ENCODE assay signal across 15 cellular contexts in the genomic region with DNA sequence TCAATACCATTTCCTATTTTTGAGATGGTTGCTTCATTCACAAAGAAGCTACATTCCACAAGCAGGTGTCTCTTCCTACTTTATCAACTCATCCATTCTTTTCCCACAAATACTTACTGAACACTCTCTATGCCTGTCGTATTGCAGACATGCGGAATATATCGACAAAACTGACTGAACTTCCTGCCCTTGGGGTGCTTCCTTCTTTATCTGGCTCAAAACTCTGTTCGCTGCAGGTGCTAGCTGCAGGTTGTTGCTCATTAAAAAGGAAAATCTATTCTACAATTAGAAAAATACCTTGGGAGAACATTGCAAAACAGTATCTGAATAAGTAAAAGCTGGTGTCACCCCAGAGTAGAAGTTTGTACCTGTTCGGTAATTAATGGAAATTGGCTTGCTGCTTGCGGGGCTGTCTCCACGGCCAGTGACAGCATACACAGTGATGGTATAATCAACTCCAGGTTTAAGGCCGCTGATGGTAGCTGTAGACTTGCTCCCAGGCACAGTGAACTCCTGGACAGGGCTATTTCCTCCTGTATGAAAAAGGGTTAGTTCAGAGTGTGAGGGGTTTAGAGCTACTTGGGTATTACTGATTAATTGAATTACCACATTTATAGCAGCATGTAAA. TPM values are rescaled to one million over a fixed set of nuclear protein-coding genes. Genes with fewer than 3 reads are reported as not detected.
DNase-seq lines count a peak whose midpoint lies in the region; ATAC-seq and TF ChIP-seq lines count a peak whose summit lies in the region.
"Had no signal": no experiment of that assay in that cellular context is flagged by ENCODE, and none has a peak within 500 bp of the region (broad histone marks: within the 10 kb centered on the region; RNA-seq: fewer than 3 reads in every experiment).

No MANE protein-coding gene starts in this region.

- peak overlapping the region; percentile 46 for H3K9ac ChIP-seq in GM23248

- H3K36me3 ChIP-seq in A673 (ENCODE audit: insufficient read depth, low read length, poor library complexity, severe bottlenecking), result peaks cover 96% of the 10 kb centered on the region
- H3K36me3 ChIP-seq in GM23248 (ENCODE audit: low read depth), result peaks cover 91% of the 10 kb centered on the region
- H3K36me3 ChIP-seq in brain microvascular endothelial cell (replicated peaks), result peaks cover 98% of the 10 kb centered on the region
- H3K36me3 ChIP-seq in osteoblast (ENCODE audit: insufficient read depth, low read length), result peaks cover 94% of the 10 kb centered on the region
- peaks cover 0 to 100% (median 79%) of the 10 kb centered on the region in 9 donors for H3K36me3 ChIP-seq in heart left ventricle

- BruUV-seq in A673 (replicated peaks; lab: Mats Ljungman, UMichigan), result no TSS peak

- POLR2A ChIA-PET in A673 (lab: Charles Lee; ENCODE audit: low non-redundant PET), result no interaction called here

- peaks cover 98% of the 10 kb centered on the region for H3F3A ChIP-seq in GM23248 (ENCODE audit: insufficient read depth)

- 89 to 92% methylated on average over 8 of the region's 8 CpGs for WGBS in GM23248 (ENCODE audit: low coverage in 1 of 2, low lambda C conversion rate in 2 of 2, missing lambda C conversion rate in 2 of 2), 2 experiments
- WGBS in heart left ventricle, 4 donors, result 93 to 96% (median 95%) methylated on average over 8 of the region's 8 CpGs

- TF ChIP-seq CTCF in A673 (conservative IDR thresholded peaks at IDR 0.05; ENCODE audit: low read depth, low read length) (no peak), brain microvascular endothelial cell (IDR thresholded peaks at IDR 0.05; ENCODE audit: low read depth, low read length, missing control alignments) (no peak), osteoblast (IDR thresholded peaks at IDR 0.05; ENCODE audit: extremely low read depth, low read depth, low read length) (no peak), heart left ventricle (IDR thresholded peaks at IDR 0.05) (no peak)

- H3K79me2 ChIP-seq in GM23248 (ENCODE audit: insufficient read depth) (0 out of 2 replicates have a peak, but pooled peaks cover 5% of the 10 kb centered on the region), osteoblast (ENCODE audit: insufficient read depth, low read length) (peaks cover 6% of the 10 kb centered on the region)

- in situ Hi-C loops in GM23248 (cut with MboI) (no loop called here), brain microvascular endothelial cell (cut with HindIII; ENCODE audit: low pct_ligation_motif_present, low sequenced_read_pairs) (no loop called here)

- TF ChIP-seq POLR2A in heart left ventricle (IDR thresholded peaks at IDR 0.05), result no peak

- intact Hi-C loops in A673 (cut with micrococcal nuclease; ENCODE audit: unreplicated experiment) (loop anchor here (5.0 kb wide), 1 partner anchor 39 kb away; no protein-coding TSS in a partner anchor), heart left ventricle (cut with DNase I) (no loop called here)

- no peaks in the 10 kb centered on the region for H3K4me1 ChIP-seq in A673 (ENCODE audit: insufficient read depth, low read length, poor library complexity, severe bottlenecking)
- H3K4me1 ChIP-seq in GM23248 (ENCODE audit: insufficient read depth), result 0 out of 2 replicates have a peak, but pooled peaks cover 4% of the 10 kb centered on the region
- peaks cover 23% of the 10 kb centered on the region for H3K4me1 ChIP-seq in osteoblast (ENCODE audit: insufficient read depth, low read length)
- H3K4me1 ChIP-seq in heart left ventricle, result no peaks in the 10 kb centered on the region

- peak overlapping the region; percentile 38 for H3K27ac ChIP-seq in A673 (ENCODE audit: low read depth, low read length, poor library complexity, severe bottlenecking)
- peak overlapping the region; percentile 70 for H3K27ac ChIP-seq in GM23248
- peak overlapping the region; percentile 0 for H3K27ac ChIP-seq in brain microvascular endothelial cell
- H3K27ac ChIP-seq in osteoblast (ENCODE audit: low read depth, low read length), result peak overlapping the region; percentile 38
- H3K27ac ChIP-seq in heart left ventricle, result no peak overlapping the region
- H3K27ac ChIP-seq: HL-60 had no signal

- DNase-seq in A673 (ENCODE audit: low spot score) (no peak), GM23248 (no peak), brain microvascular endothelial cell (no peak), osteoblast (ENCODE audit: insufficient read length, low spot score, missing footprints) (peak; percentile 29), cerebellum (ENCODE audit: low spot score) (no peak), heart left ventricle (no peak), H4 (ENCODE audit: low spot score) (no peak)
- DNase-seq: CD8-positive, alpha-beta T cell; COR-L47; DND-41; GDM1; HCEC 1CT; KBM-7 had no signal

- H4K20me1 ChIP-seq in GM23248 (ENCODE audit: insufficient read depth), result peaks cover 19% of the 10 kb centered on the region; the same call in 1 of the 2 replicates
- H4K20me1 ChIP-seq in osteoblast (ENCODE audit: insufficient read depth, low read length), result peaks cover 55% of the 10 kb centered on the region

- H2AFZ ChIP-seq in GM23248 (no peak overlapping the region), osteoblast (ENCODE audit: low read length) (no peak overlapping the region)

- H3K4me2 ChIP-seq in GM23248 (ENCODE audit: unreplicated experiment) (no peak overlapping the region), osteoblast (ENCODE audit: insufficient read depth, low read length) (no peak overlapping the region)

- ATAC-seq in GM21717 (IDR thresholded peaks at IDR 0.05; ENCODE audit: unreplicated experiment) (no peak), heart left ventricle (no peak)
- ATAC-seq: CD8-positive, alpha-beta T cell had no signal

- H3K27me3 ChIP-seq in A673 (replicated peaks; ENCODE audit: insufficient read depth, low read depth, low read length, poor library complexity) (no peaks in the 10 kb centered on the region), GM23248 (replicated peaks; ENCODE audit: insufficient read depth) (no peaks in the 10 kb centered on the region), brain microvascular endothelial cell (replicated peaks) (no peaks in the 10 kb centered on the region), osteoblast (ENCODE audit: insufficient read depth, low read length) (no peaks in the 10 kb centered on the region), heart left ventricle (no peaks in the 10 kb centered on the region)

- CTCF ChIA-PET in A673 (lab: Charles Lee), result no interaction called here

- no peaks in the 10 kb centered on the region for H3K9me3 ChIP-seq in A673 (ENCODE audit: low read depth, low read length, poor library complexity, severe bottlenecking)
- H3K9me3 ChIP-seq in GM23248 (ENCODE audit: low read depth), result no peaks in the 10 kb centered on the region
- no peaks in the 10 kb centered on the region for H3K9me3 ChIP-seq in osteoblast (ENCODE audit: low read depth, low read length)
- H3K9me3 ChIP-seq in heart left ventricle, result no peaks in the 10 kb centered on the region

- no peaks in the 10 kb centered on the region for H3K9me2 ChIP-seq in GM23248 (ENCODE audit: insufficient read depth)

- H3K4me3 ChIP-seq in A673 (ENCODE audit: low read depth, low read length, poor library complexity, severe bottlenecking) (no peak overlapping the region), GM23248 (no peak overlapping the region), brain microvascular endothelial cell (ENCODE audit: low read depth, low read length) (no peak overlapping the region), osteoblast (ENCODE audit: insufficient read depth, low read length) (no peak overlapping the region), heart left ventricle (no peak overlapping the region)

RNA-seq across cellular contexts. Expression of a gene that starts 52.1 kb away (rescaled TPM):
- total RNA-seq in A673 (2021), result 1,570 and 2,058 TPM in 2 replicates
- 33,406 and 36,331 TPM in 2 replicates for total RNA-seq in GM23248 (2014; rRNA removed; shearing (Covaris generic))
- polyA plus RNA-seq in GM23248 (2016; fragmentation: Nextera tagmentation; extraction: Ambion mirVana), result 19,771 and 20,647 TPM in 2 replicates
- total RNA-seq in osteoblast, result 18,025 and 18,800 TPM in 2 replicates
- 262 TPM for total RNA-seq in cerebellum
- 1,000 to 10,000 TPM in 1 of 9 donors, 100 to 1,000 TPM in 8; 118 to 1,418 (median 343) TPM for total RNA-seq in heart left ventricle
- 100 to 1,000 TPM; 100 to 527 TPM for polyA plus RNA-seq in heart left ventricle
- total RNA-seq in H4 (2014; rRNA removed; shearing (Covaris generic)), result 246 and 270 TPM in 2 replicates
- total RNA-seq: CD8-positive, alpha-beta T cell had no signal

Comparison
In these comparisons a context has a peak if more than half of its experiments do, and no peak if none do; other contexts are left out.
1. H3K27ac ChIP-seq: peak in A673 (single experiment), GM23248 (single experiment), brain microvascular endothelial cell (single experiment) and osteoblast (single experiment); none in heart left ventricle (0 of 12).